Comparison of ENCODE assay signal across 1 cellular context in genomic region chr5:28370896-28371295, GRCh38.
TF ChIP-seq lines count a peak whose summit lies in the region.

No MANE protein-coding gene starts in this region.

TF ChIP-seq in HEK293, 187 proteins besides CTCF, POLR2A, EP300 and RAD21 (continued from another document):
- TF ChIP-seq ZSCAN30 (tag by site-specific recombination; IDR thresholded peaks at IDR 0.05) (no peak), ZNF140 (tag by site-specific recombination; IDR thresholded peaks at IDR 0.05) (peak; percentile 75; the same call in 1 of the 2 replicates), ZBTB8A (tag by site-specific recombination; IDR thresholded peaks at IDR 0.05) (peak; percentile 59), KLF1 (tag by site-specific recombination; IDR thresholded peaks at IDR 0.05) (no peak), ZNF341 (tag by site-specific recombination; IDR thresholded peaks at IDR 0.05; ENCODE audit: low read depth) (no peak), ZBTB11 (tag by site-specific recombination; conservative IDR thresholded peaks at IDR 0.05; ENCODE audit: low read depth) (peak; percentile 81), ZNF518A (tag by site-specific recombination; conservative IDR thresholded peaks at IDR 0.05; ENCODE audit: low read depth) (peak; percentile 85), ZNF555 (tag by site-specific recombination; conservative IDR thresholded peaks at IDR 0.05) (peak; percentile 80), ZNF202 (tag by site-specific recombination; IDR thresholded peaks at IDR 0.05; ENCODE audit: borderline replicate concordance) (peak; percentile 38; the same call in 1 of the 2 replicates), KLF8 (tag by site-specific recombination; IDR thresholded peaks at IDR 0.05) (no peak), ZNF266 (tag by site-specific recombination; IDR thresholded peaks at IDR 0.05; ENCODE audit: low read depth) (peak; percentile 43; the same call in 1 of the 2 replicates), ZNF404 (tag by site-specific recombination; IDR thresholded peaks at IDR 0.05) (0 out of 2 replicates have a peak, but pooled peaks have one; percentile 18), AEBP2 (tag by site-specific recombination; IDR thresholded peaks at IDR 0.05; ENCODE audit: borderline replicate concordance) (0 out of 2 replicates have a peak, but pooled peaks have one; percentile 20), ZNF155 (tag by site-specific recombination; IDR thresholded peaks at IDR 0.05) (no peak), ZSCAN5A (tag by site-specific recombination; IDR thresholded peaks at IDR 0.05) (no peak), ZNF707 (tag by site-specific recombination; IDR thresholded peaks at IDR 0.05) (no peak), ZNF530 (tag by site-specific recombination; IDR thresholded peaks at IDR 0.05; ENCODE audit: low read depth) (0 out of 2 replicates have a peak, but pooled peaks have one; percentile 39), REST (tag by site-specific recombination; IDR thresholded peaks at IDR 0.05) (peak; percentile 68), HOXD13 (CRISPR knock-in tag; IDR thresholded peaks at IDR 0.05; ENCODE audit: borderline replicate concordance) (no peak)
